ENCODE assay signal across 17 cellular contexts in the genomic region with DNA sequence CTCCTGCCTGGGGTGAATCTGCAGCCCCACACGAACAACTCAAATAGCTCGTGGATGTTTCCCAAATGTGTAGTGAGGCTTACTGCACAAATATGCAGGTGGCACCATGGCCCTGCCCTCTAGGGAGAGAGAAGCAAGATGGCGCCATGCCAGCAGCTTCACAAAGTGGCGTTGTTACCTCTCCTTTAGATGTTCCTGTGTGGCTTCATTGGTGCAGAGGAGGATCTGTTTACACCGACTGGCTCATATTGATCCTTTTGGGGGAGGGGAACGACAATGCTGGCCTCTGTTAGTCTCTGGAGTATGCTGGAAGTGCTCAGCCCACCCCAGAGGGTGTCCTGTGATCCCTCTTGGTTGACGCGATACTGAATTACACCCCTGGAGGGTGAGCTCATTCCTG.
A peak's percentile ranks its signal among the peaks of the same experiment; 100 is the strongest.
DNase-seq lines count a peak whose midpoint lies in the region; ATAC-seq and TF ChIP-seq lines count a peak whose summit lies in the region.
"Had no signal": no experiment of that assay in that cellular context is flagged by ENCODE, and none has a peak within 500 bp of the region (broad histone marks: within the 10 kb centered on the region; RNA-seq: fewer than 3 reads in every experiment).

No MANE protein-coding gene starts in this region.

- H3K4me3 ChIP-seq in ovary (no peak overlapping the region), GM23338 (no peak overlapping the region)
- H3K4me3 ChIP-seq: GM12878 had no signal

- peak; percentile 49 for DNase-seq in ELF-1 (ENCODE audit: low read depth, low spot score)
- DNase-seq in RPMI8226, result peak; percentile 22
- DNase-seq in islet precursor cell, result peak; percentile 48
- DNase-seq in mucosa of gallbladder (ENCODE audit: low spot score), result peak; percentile 34
- DNase-seq in ovary, result no peak
- no peak for DNase-seq in GM23338 (ENCODE audit: low spot score)
- DNase-seq in stimulated activated CD4-positive, alpha-beta T cell treated with anti-CD3 and anti-CD28 coated beads, Interleukin-4, amount 100 ng/mL, for 1 hour, result no peak
- DNase-seq in DMS53 treated with DMSO at 0.1 percent for 48 hours (lab: John Stamatoyannopoulos, UW; ENCODE audit: unreplicated experiment), result no peak
- DNase-seq: ACHN; AML-193; Caco-2; CD4-positive, alpha-beta T cell; DMS79; H9 had no signal

- no peak for TF ChIP-seq POLR2A in ovary (IDR thresholded peaks at IDR 0.05)

- WGBS in ovary, 3 donors, result 84 to 85% (median 84%) methylated on average over 8 of the region's 8 CpGs

- no peak overlapping the region for H2AFZ ChIP-seq in GM23338

- ATAC-seq in GM23338, result no peak
- ATAC-seq: GM12878 had no signal

- H3K79me2 ChIP-seq in GM23338 (replicated peaks; ENCODE audit: insufficient read depth), result no peaks in the 10 kb centered on the region

- H3K4me1 ChIP-seq in ovary (ENCODE audit: insufficient read depth) (no peaks in the 10 kb centered on the region), GM23338 (ENCODE audit: insufficient read depth) (no peaks in the 10 kb centered on the region)

- no peak for TF ChIP-seq CTCF in ovary (IDR thresholded peaks at IDR 0.05)
- no peak for TF ChIP-seq CTCF in GM23338 (conservative IDR thresholded peaks at IDR 0.05; ENCODE audit: low read depth in 2 of 2)

- H3K27me3 Mint-ChIP-seq in GM23338 (ENCODE audit: insufficient read depth, low read depth, poor library complexity), result no peaks in the 10 kb centered on the region
- H3K27me3 Mint-ChIP-seq: CD4-positive, alpha-beta T cell; IgD-negative memory B cell had no signal

- intact Hi-C loops in ovary (cut with DNase I), result no loop called here

- no peak for TF ChIP-seq EP300 in ovary (IDR thresholded peaks at IDR 0.05)

- no peaks in the 10 kb centered on the region for H4K20me1 ChIP-seq in GM23338 (replicated peaks; ENCODE audit: insufficient read depth)

- H3F3A ChIP-seq in GM23338 (replicated peaks; ENCODE audit: low read depth), result no peaks in the 10 kb centered on the region

- H3K36me3 ChIP-seq in ovary, result no peaks in the 10 kb centered on the region
- H3K36me3 ChIP-seq in GM23338 (ENCODE audit: insufficient read depth), result no peaks in the 10 kb centered on the region

- no peaks in the 10 kb centered on the region for H3K36me3 Mint-ChIP-seq in GM23338 (ENCODE audit: low read depth)
- H3K36me3 Mint-ChIP-seq: IgD-negative memory B cell had no signal

- H3K4me3 Mint-ChIP-seq in GM23338, result no peak overlapping the region
- H3K4me3 Mint-ChIP-seq: CD4-positive, alpha-beta T cell; H9; IgD-negative memory B cell had no signal

- H3K9me3 Mint-ChIP-seq in GM23338, result no peaks in the 10 kb centered on the region
- H3K9me3 Mint-ChIP-seq: CD4-positive, alpha-beta T cell; H9 had no signal

- no peak overlapping the region for H3K27ac ChIP-seq in ovary
- no peak overlapping the region for H3K27ac ChIP-seq in GM23338 (ENCODE audit: low read depth)
- H3K27ac ChIP-seq: C4-2B had no signal

- H3K4me2 ChIP-seq in GM23338, result no peak overlapping the region

- H3K27me3 ChIP-seq in ovary (no peaks in the 10 kb centered on the region), GM23338 (ENCODE audit: insufficient read depth) (no peaks in the 10 kb centered on the region)

- no peak overlapping the region for H3K27ac Mint-ChIP-seq in GM23338
- H3K27ac Mint-ChIP-seq: CD4-positive, alpha-beta T cell; IgD-negative memory B cell had no signal

- peaks cover 3% of the 10 kb centered on the region; the same call in 1 of the 3 replicates for H3K4me1 Mint-ChIP-seq in GM23338
- H3K4me1 Mint-ChIP-seq: IgD-negative memory B cell had no signal

- no peaks in the 10 kb centered on the region for H3K9me3 ChIP-seq in ovary
- H3K9me3 ChIP-seq: Caco-2 had no signal

- H3K9me2 ChIP-seq in GM23338 (ENCODE audit: insufficient read depth), result peaks cover 3% of the 10 kb centered on the region; the same call in 1 of the 2 replicates

TF ChIP-seq in GM23338, 12 proteins besides CTCF, POLR2A, EP300 and RAD21 (continues in another document):
- TF ChIP-seq ZNF114 (CRISPR knock-in tag; IDR thresholded peaks at IDR 0.05) (no peak), CREB1 (CRISPR knock-in tag; IDR thresholded peaks at IDR 0.05; ENCODE audit: low read depth) (no peak), EZH2phosphoT487 (IDR thresholded peaks at IDR 0.05; ENCODE audit: unreplicated experiment) (no peak), ETS1 (IDR thresholded peaks at IDR 0.05) (no peak), ZNF462 (CRISPR knock-in tag; IDR thresholded peaks at IDR 0.05) (no peak), ZNF331 (CRISPR knock-in tag; IDR thresholded peaks at IDR 0.05; ENCODE audit: low read depth) (no peak), STAT1 (IDR thresholded peaks at IDR 0.05; ENCODE audit: unreplicated experiment) (no peak)

Comparison
In these comparisons a context has a peak if more than half of its experiments do, and no peak if none do; other contexts are left out.
1. DNase-seq: peak in ELF-1 (single experiment), RPMI8226 (single experiment), islet precursor cell (single experiment) and mucosa of gallbladder (single experiment); none in ovary (0 of 5), GM23338 (single experiment), stimulated activated CD4-positive, alpha-beta T cell treated with anti-CD3 and anti-CD28 coated beads, Interleukin-4, amount 100 ng/mL, for 1 hour (single experiment) and DMS53 treated with DMSO at 0.1 percent for 48 hours (single experiment).